19 cellular contexts compared by ENCODE assay signal in the genomic region with DNA sequence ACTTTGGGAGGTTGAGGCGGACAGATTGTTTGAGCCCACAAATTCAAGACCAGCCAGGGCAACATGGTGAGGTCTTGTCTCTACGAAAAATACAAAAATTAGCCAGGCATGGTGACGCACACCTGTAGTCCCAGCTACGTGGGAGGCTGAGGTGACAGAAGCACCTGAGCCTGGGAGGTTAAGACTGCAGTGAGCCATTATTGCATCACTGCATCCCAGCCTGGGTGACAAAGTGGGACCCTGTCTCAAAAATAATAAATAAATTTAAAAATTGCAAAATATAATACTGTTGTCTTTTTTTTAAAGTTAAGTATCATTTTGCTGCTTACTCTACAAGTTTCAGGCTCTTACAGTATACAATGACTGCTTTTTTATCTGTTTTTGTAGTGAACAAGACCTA. TPM values are rescaled to one million over a fixed set of nuclear protein-coding genes. Genes with fewer than 3 reads are reported as not detected.
DNase-seq lines count a peak whose midpoint lies in the region; ATAC-seq and TF ChIP-seq lines count a peak whose summit lies in the region.
"Had no signal": no experiment of that assay in that cellular context is flagged by ENCODE, and none has a peak within 500 bp of the region (broad histone marks: within the 10 kb centered on the region; RNA-seq: fewer than 3 reads in every experiment).

No MANE protein-coding gene starts in this region.

- no peaks in the 10 kb centered on the region for H3K9me3 Mint-ChIP-seq in T-helper 1 cell treated with Interleukin-12 subunit alpha and Interleukin-12 subunit beta and Interleukin-4 antibody, amounts not matched to agents 30 μg/mL and 1 μg/mL, for 36 hours
- no peaks in the 10 kb centered on the region for H3K9me3 Mint-ChIP-seq in CD8-positive, alpha-beta T cell
- H3K9me3 Mint-ChIP-seq in activated B cell treated with CpG ODN at 0.5 μM for 24 hours: no peaks in the 10 kb centered on the region
- H3K9me3 Mint-ChIP-seq in activated T-helper 2 cell treated with anti-CD3 and anti-CD28 coated beads, Interferon-gamma antibody, Interleukin-2, Interleukin-4, amounts not matched to agents 10 μg/mL and 5 μg/mL and 100 μg/mL, durations not matched to agents 14 hours and 24 hours and 36 hours: no peaks in the 10 kb centered on the region
- H3K9me3 Mint-ChIP-seq: T-helper 2 cell treated with Interferon-gamma antibody and Interleukin-4, amounts not matched to agents 5 μg/mL and 100 μg/mL, for 36 hours; WTC11 had no signal

- DNase-seq in T-helper 1 cell: no peak
- no peak for DNase-seq in CD8-positive, alpha-beta T cell
- DNase-seq in activated B cell treated with CpG ODN at 0.5 μM for 24 hours: no peak
- no peak for DNase-seq in substantia nigra (lab: John Stamatoyannopoulos, UW)
- no peak for DNase-seq in activated T-helper 2 cell treated with anti-CD3 and anti-CD28 coated beads, Interferon-gamma antibody, Interleukin-2, Interleukin-4, amounts not matched to agents 10 μg/mL and 5 μg/mL and 100 μg/mL, durations not matched to agents 14 hours and 24 hours and 36 hours (ENCODE audit: low spot score)
- DNase-seq in aorta: no peak
- DNase-seq: 8988T; activated effector memory CD4-positive, alpha-beta T cell treated with anti-CD3 and anti-CD28 coated beads, Interleukin-2, amount 50 U/mL, for 16 hours; effector memory CD4-positive, alpha-beta T cell; head of caudate nucleus; NCI-H1436; NCI-H524 treated with DMSO at 0.1 percent for 48 hours; SHP77 treated with DMSO at 0.1 percent for 48 hours had no signal

- H3K27ac Mint-ChIP-seq in T-helper 1 cell treated with Interleukin-12 subunit alpha and Interleukin-12 subunit beta and Interleukin-4 antibody, amounts not matched to agents 30 μg/mL and 1 μg/mL, for 36 hours: peak overlapping the region; percentile 68
- peak overlapping the region; percentile 76 for H3K27ac Mint-ChIP-seq in CD8-positive, alpha-beta T cell
- peak overlapping the region; percentile 61 for H3K27ac Mint-ChIP-seq in activated B cell treated with CpG ODN at 0.5 μM for 24 hours
- H3K27ac Mint-ChIP-seq in activated T-helper 2 cell treated with anti-CD3 and anti-CD28 coated beads, Interferon-gamma antibody, Interleukin-2, Interleukin-4, amounts not matched to agents 10 μg/mL and 5 μg/mL and 100 μg/mL, durations not matched to agents 14 hours and 24 hours and 36 hours: no peak overlapping the region
- H3K27ac Mint-ChIP-seq: WTC11 had no signal

- intact Hi-C loops in CD8-positive, alpha-beta T cell (cut with DNase I, micrococcal nuclease): loop anchor here in 1 of 2 experiments (10.0 kb wide), 1 partner anchor 482 kb away; a partner anchor contains a TSS
- intact Hi-C loops in activated B cell treated with CpG ODN at 0.5 μM for 24 hours (cut with micrococcal nuclease) (no loop called here), aorta (cut with DNase I) (no loop called here)
- intact Hi-C loops in activated T-helper 2 cell treated with anti-CD3 and anti-CD28 coated beads, Interferon-gamma antibody, Interleukin-2, Interleukin-4, amounts not matched to agents 10 μg/mL and 5 μg/mL and 100 μg/mL, durations not matched to agents 14 hours and 24 hours and 36 hours (cut with micrococcal nuclease): no loop called here

- no peak for TF ChIP-seq CTCF in CD8-positive, alpha-beta T cell (IDR thresholded peaks at IDR 0.05)
- TF ChIP-seq CTCF in activated B cell treated with CpG ODN at 0.5 μM for 24 hours (IDR thresholded peaks at IDR 0.05) (no peak), neutrophil (IDR thresholded peaks at IDR 0.05) (no peak)

- H3K27me3 Mint-ChIP-seq in T-helper 1 cell treated with Interleukin-12 subunit alpha and Interleukin-12 subunit beta and Interleukin-4 antibody, amounts not matched to agents 30 μg/mL and 1 μg/mL, for 36 hours (ENCODE audit: low read depth): no peaks in the 10 kb centered on the region
- H3K27me3 Mint-ChIP-seq in CD8-positive, alpha-beta T cell (ENCODE audit: low read depth): no peaks in the 10 kb centered on the region
- no peaks in the 10 kb centered on the region for H3K27me3 Mint-ChIP-seq in activated B cell treated with CpG ODN at 0.5 μM for 24 hours
- no peaks in the 10 kb centered on the region for H3K27me3 Mint-ChIP-seq in activated T-helper 2 cell treated with anti-CD3 and anti-CD28 coated beads, Interferon-gamma antibody, Interleukin-2, Interleukin-4, amounts not matched to agents 10 μg/mL and 5 μg/mL and 100 μg/mL, durations not matched to agents 14 hours and 24 hours and 36 hours (ENCODE audit: low read depth)

- H3K4me1 ChIP-seq in CD8-positive, alpha-beta T cell (ENCODE audit: insufficient read depth, low read length): peaks cover 21% of the 10 kb centered on the region
- H3K4me1 ChIP-seq in neutrophil (ENCODE audit: control insufficient read depth in 1 of 2, insufficient read depth in 1 of 2, low read depth in 1 of 2, low read length in 1 of 2): peaks cover 18 to 23% of the 10 kb centered on the region in 2 experiments
- H3K4me1 ChIP-seq in aorta (ENCODE audit: control insufficient read depth in 1 of 2, insufficient read depth in 2 of 2, low read length in 2 of 2): no peaks in the 10 kb centered on the region

- H3K36me3 Mint-ChIP-seq in T-helper 1 cell treated with Interleukin-12 subunit alpha and Interleukin-12 subunit beta and Interleukin-4 antibody, amounts not matched to agents 30 μg/mL and 1 μg/mL, for 36 hours (ENCODE audit: low read depth): peaks cover 44% of the 10 kb centered on the region
- H3K36me3 Mint-ChIP-seq in CD8-positive, alpha-beta T cell: peaks cover 73% of the 10 kb centered on the region
- peaks cover 76% of the 10 kb centered on the region for H3K36me3 Mint-ChIP-seq in activated B cell treated with CpG ODN at 0.5 μM for 24 hours (ENCODE audit: low read depth)
- peaks cover 74% of the 10 kb centered on the region for H3K36me3 Mint-ChIP-seq in activated T-helper 2 cell treated with anti-CD3 and anti-CD28 coated beads, Interferon-gamma antibody, Interleukin-2, Interleukin-4, amounts not matched to agents 10 μg/mL and 5 μg/mL and 100 μg/mL, durations not matched to agents 14 hours and 24 hours and 36 hours (ENCODE audit: low read depth)

- no peak overlapping the region for H3K27ac ChIP-seq in CD8-positive, alpha-beta T cell (ENCODE audit: low read depth, low read length)
- H3K27ac ChIP-seq in neutrophil: peak overlapping the region; percentile 35
- H3K27ac ChIP-seq in substantia nigra (ENCODE audit: low read depth, low read length, poor library complexity, severe bottlenecking): no peak overlapping the region
- H3K27ac ChIP-seq in aorta (ENCODE audit: low read depth in 1 of 2, low read length in 2 of 2): no peak overlapping the region

- H3K4me1 Mint-ChIP-seq in T-helper 1 cell treated with Interleukin-12 subunit alpha and Interleukin-12 subunit beta and Interleukin-4 antibody, amounts not matched to agents 30 μg/mL and 1 μg/mL, for 36 hours (ENCODE audit: low read depth): peaks cover 30% of the 10 kb centered on the region
- H3K4me1 Mint-ChIP-seq in CD8-positive, alpha-beta T cell (ENCODE audit: low read depth): peaks cover 57% of the 10 kb centered on the region
- peaks cover 25% of the 10 kb centered on the region for H3K4me1 Mint-ChIP-seq in activated B cell treated with CpG ODN at 0.5 μM for 24 hours
- peaks cover 39% of the 10 kb centered on the region for H3K4me1 Mint-ChIP-seq in activated T-helper 2 cell treated with anti-CD3 and anti-CD28 coated beads, Interferon-gamma antibody, Interleukin-2, Interleukin-4, amounts not matched to agents 10 μg/mL and 5 μg/mL and 100 μg/mL, durations not matched to agents 14 hours and 24 hours and 36 hours (ENCODE audit: low read depth)

- H3K4me3 Mint-ChIP-seq in T-helper 1 cell treated with Interleukin-12 subunit alpha and Interleukin-12 subunit beta and Interleukin-4 antibody, amounts not matched to agents 30 μg/mL and 1 μg/mL, for 36 hours: no peak overlapping the region
- no peak overlapping the region for H3K4me3 Mint-ChIP-seq in CD8-positive, alpha-beta T cell
- no peak overlapping the region for H3K4me3 Mint-ChIP-seq in activated B cell treated with CpG ODN at 0.5 μM for 24 hours
- H3K4me3 Mint-ChIP-seq in activated T-helper 2 cell treated with anti-CD3 and anti-CD28 coated beads, Interferon-gamma antibody, Interleukin-2, Interleukin-4, amounts not matched to agents 10 μg/mL and 5 μg/mL and 100 μg/mL, durations not matched to agents 14 hours and 24 hours and 36 hours (ENCODE audit: low read depth): no peak overlapping the region
- H3K4me3 Mint-ChIP-seq: T-helper 2 cell treated with Interferon-gamma antibody and Interleukin-4, amounts not matched to agents 5 μg/mL and 100 μg/mL, for 36 hours; WTC11 had no signal

- no peak overlapping the region for H3K4me3 ChIP-seq in CD8-positive, alpha-beta T cell (ENCODE audit: low read depth, low read length)
- H3K4me3 ChIP-seq in neutrophil (ENCODE audit: low read depth in 1 of 2, low read length in 1 of 2) (no peak overlapping the region), aorta (ENCODE audit: low read length in 2 of 2) (no peak overlapping the region)
- H3K4me3 ChIP-seq: tibial nerve had no signal

- CTCF ChIA-PET in CD8-positive, alpha-beta T cell (lab: Charles Lee): interaction anchor here (1.5 kb wide), 1 partner anchor 59 kb away, joined by 5 read pairs; no protein-coding TSS in a partner anchor
- CTCF ChIA-PET in activated B cell treated with CpG ODN at 0.5 μM for 24 hours (lab: Charles Lee): no interaction called here

- POLR2A ChIA-PET in CD8-positive, alpha-beta T cell (lab: Charles Lee): no interaction called here
- POLR2A ChIA-PET in activated B cell treated with CpG ODN at 0.5 μM for 24 hours (lab: Charles Lee): interaction anchor here (11.4 kb wide), 1 partner anchor 18 kb away, joined by 257 read pairs; no protein-coding TSS in a partner anchor

- no peaks in the 10 kb centered on the region for H3K9me3 ChIP-seq in CD8-positive, alpha-beta T cell (ENCODE audit: low read length)
- H3K9me3 ChIP-seq in neutrophil (no peaks in the 10 kb centered on the region), aorta (ENCODE audit: control insufficient read depth, low read length) (no peaks in the 10 kb centered on the region)
- H3K9me3 ChIP-seq: tibial nerve had no signal

- peaks cover 15% of the 10 kb centered on the region for H3K36me3 ChIP-seq in CD8-positive, alpha-beta T cell (ENCODE audit: insufficient read depth, low read length)
- H3K36me3 ChIP-seq in neutrophil (peaks cover 43% of the 10 kb centered on the region), aorta (ENCODE audit: control insufficient read depth in 1 of 2, insufficient read depth in 2 of 2, low read length in 1 of 2) (peaks cover 0 to 4% of the 10 kb centered on the region in 2 donors)

- ATAC-seq in CD8-positive, alpha-beta T cell: no peak
- no peak for ATAC-seq in activated B cell treated with CpG ODN at 0.5 μM for 24 hours (ENCODE audit: low read depth)
- ATAC-seq in aorta (ENCODE audit: low FRiP score): no peak
- ATAC-seq: left lobe of liver, WTC11 had no signal

- no peaks in the 10 kb centered on the region for H3K27me3 ChIP-seq in CD8-positive, alpha-beta T cell (ENCODE audit: insufficient read depth, low read length)
- H3K27me3 ChIP-seq in neutrophil (no peaks in the 10 kb centered on the region), aorta (ENCODE audit: control insufficient read depth in 1 of 2, insufficient read depth in 2 of 2, low read length in 1 of 2) (no peaks in the 10 kb centered on the region)
- H3K27me3 ChIP-seq: tibial nerve had no signal

- WGBS in aorta, 2 donors: 96 to 98% methylated on average over 4 of the region's 4 CpGs

RNA-seq across cellular contexts. Expression of a gene that starts 4.0 kb away (rescaled TPM):
- total RNA-seq in CD8-positive, alpha-beta T cell: 100 to 1,000 TPM; 167 to 177 TPM
- total RNA-seq in activated B cell treated with CpG ODN at 0.5 μM for 24 hours: 121 and 125 TPM in 2 replicates
- total RNA-seq in activated T-helper 2 cell treated with anti-CD3 and anti-CD28 coated beads, Interferon-gamma antibody, Interleukin-2, Interleukin-4, amounts not matched to agents 10 μg/mL and 5 μg/mL and 100 μg/mL, durations not matched to agents 14 hours and 24 hours and 36 hours: 66.0 and 68.7 TPM in 2 replicates
- 100 to 1,000 TPM in 1 of 2 donors, 10 to 100 TPM in 1; 86.5 to 112 TPM for total RNA-seq in aorta
- polyA plus RNA-seq in aorta: 10 to 100 TPM in 1 of 2 donors, 1 to 10 TPM in 1; 7.6 to 13.4 TPM

RNA-seq across cellular contexts. Expression of a gene that starts 30.1 kb away (rescaled TPM):
- total RNA-seq in CD8-positive, alpha-beta T cell: 100 to 1,000 TPM; 229 to 249 TPM
- total RNA-seq in activated B cell treated with CpG ODN at 0.5 μM for 24 hours: 168 and 169 TPM in 2 replicates
- total RNA-seq in activated T-helper 2 cell treated with anti-CD3 and anti-CD28 coated beads, Interferon-gamma antibody, Interleukin-2, Interleukin-4, amounts not matched to agents 10 μg/mL and 5 μg/mL and 100 μg/mL, durations not matched to agents 14 hours and 24 hours and 36 hours: 329 and 341 TPM in 2 replicates
- 100 to 1,000 TPM in 1 of 2 donors, 10 to 100 TPM in 1; 83.8 to 112 TPM for total RNA-seq in aorta
- polyA plus RNA-seq in aorta: 100 to 1,000 TPM; 114 to 150 TPM
